8 cellular contexts compared by ENCODE assay signal in the genomic region with DNA sequence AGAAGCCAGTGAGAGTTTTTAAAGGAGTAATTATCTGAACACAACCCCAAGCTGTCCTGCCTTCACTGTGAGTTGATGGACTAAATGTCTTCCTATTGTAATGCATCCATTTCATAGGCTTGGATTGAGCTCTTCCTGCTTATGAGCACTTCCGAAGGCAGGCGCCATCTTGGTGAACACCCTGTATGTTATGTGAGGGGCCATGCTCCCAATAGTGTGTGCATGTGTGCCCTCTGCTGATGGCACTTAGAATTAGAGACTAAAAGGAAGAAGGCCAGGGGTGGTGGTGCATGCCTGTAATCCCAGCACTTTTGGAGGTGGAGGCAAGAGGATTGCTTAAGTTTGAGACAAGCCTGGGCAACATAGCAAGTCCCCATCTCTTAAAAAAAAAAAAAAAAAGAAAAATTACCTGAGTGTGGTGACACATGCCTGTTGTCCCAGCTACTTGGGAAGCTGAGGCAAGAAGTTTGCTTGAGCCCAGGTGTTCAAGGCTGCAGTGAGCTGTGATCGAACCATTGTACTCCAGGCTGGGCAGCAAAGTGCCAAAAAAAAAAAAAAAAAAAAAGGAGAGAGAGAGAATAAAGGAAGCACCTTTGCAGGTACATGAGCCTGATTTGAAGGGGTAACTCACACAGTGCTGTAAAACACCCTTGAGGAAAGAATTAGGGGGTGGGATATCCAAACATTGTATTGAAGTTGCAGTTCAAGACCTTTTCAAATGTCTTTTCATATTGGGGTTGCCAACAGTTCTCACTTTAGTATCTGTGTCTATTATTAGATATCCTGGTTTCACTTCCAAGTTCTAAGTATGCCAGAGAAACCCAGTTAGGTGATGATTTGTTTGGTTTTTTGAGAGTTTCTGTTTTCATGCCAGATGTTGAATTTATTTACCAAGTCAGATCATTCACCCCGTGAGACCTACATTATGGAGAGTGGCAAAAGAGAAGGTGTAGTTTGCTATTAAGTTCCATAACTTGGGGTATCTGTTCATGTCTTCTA.
DNase-seq lines count a peak whose midpoint lies in the region; ATAC-seq, FAIRE-seq and TF ChIP-seq lines count a peak whose summit lies in the region.

No MANE protein-coding gene starts in this region.

- TF ChIP-seq CTCF in Calu3 (IDR thresholded peaks at IDR 0.05; ENCODE audit: unreplicated experiment), result no peak
- TF ChIP-seq CTCF in endothelial cell of umbilical vein (IDR thresholded peaks at IDR 0.05; ENCODE audit: extremely low read depth in 1 of 2, insufficient read depth in 1 of 2, low read depth in 1 of 2, low read length in 2 of 2), result no peak

- CTCF ChIA-PET in Calu3 (lab: Charles Lee) (no interaction called here), endothelial cell of umbilical vein (lab: Charles Lee) (interaction anchor here (0.8 to 4.4 kb wide), 12 partner anchors 8 to 240 kb away, joined by 3 to 26 read pairs (median 5); no protein-coding TSS in a partner anchor)

- intact Hi-C loops in Calu3 (cut with micrococcal nuclease; ENCODE audit: unreplicated experiment), result loop anchor here (5.0 kb wide), 1 partner anchor 76 kb away; no protein-coding TSS in a partner anchor
- intact Hi-C loops in endothelial cell of umbilical vein (cut with micrococcal nuclease), result loop anchor here (1.0 kb wide), 1 partner anchor 78 kb away; no protein-coding TSS in a partner anchor

- H3K9me3 ChIP-seq in endothelial cell of umbilical vein (replicated peaks; ENCODE audit: control insufficient read depth, insufficient read depth, low read length), result no peaks in the 10 kb centered on the region
- no peaks in the 10 kb centered on the region for H3K9me3 ChIP-seq in subcutaneous abdominal adipose tissue (ENCODE audit: control insufficient read depth in 5 of 5, low read length in 5 of 5)

- H3K36me3 ChIP-seq in endothelial cell of umbilical vein (ENCODE audit: control insufficient read depth in 2 of 2, extremely low read depth in 1 of 2, insufficient read depth in 2 of 2, low read length in 2 of 2) (peaks cover 5 to 7% of the 10 kb centered on the region in 2 experiments), subcutaneous abdominal adipose tissue (ENCODE audit: control insufficient read depth in 5 of 5, insufficient read depth in 5 of 5, low read length in 5 of 5) (peaks cover 6 to 29% (median 18%) of the 10 kb centered on the region in 5 donors)

- peaks cover 40% of the 10 kb centered on the region for H3K4me1 ChIP-seq in endothelial cell of umbilical vein (ENCODE audit: control insufficient read depth, extremely low read depth, insufficient read depth, low read length)
- H3K4me1 ChIP-seq in subcutaneous abdominal adipose tissue (ENCODE audit: control insufficient read depth in 5 of 5, insufficient read depth in 5 of 5, low read length in 5 of 5), result peaks cover 6 to 58% (median 25%) of the 10 kb centered on the region in 5 donors

- H4K20me1 ChIP-seq in endothelial cell of umbilical vein (replicated peaks; ENCODE audit: control insufficient read depth, extremely low read depth, insufficient read depth, low read length), result peaks cover 6% of the 10 kb centered on the region

- H3K36me3 Mint-ChIP-seq in Calu3 (ENCODE audit: insufficient read depth, unreplicated experiment), result peaks cover 10% of the 10 kb centered on the region

- no peak overlapping the region for H3K27ac Mint-ChIP-seq in Calu3 (ENCODE audit: unreplicated experiment)

- H3K4me3 Mint-ChIP-seq in Calu3 (ENCODE audit: low read depth, unreplicated experiment), result peak overlapping the region; percentile 15

- DNase-seq in Calu3 (no peak), NOMO-1 treated with DMSO at 0.1 percent for 48 hours (lab: John Stamatoyannopoulos, UW; ENCODE audit: unreplicated experiment) (peak; percentile 68), endothelial cell of umbilical vein (ENCODE audit: low read depth, low spot score) (peak; percentile 26), HuH-7.5 (ENCODE audit: low spot score) (no peak), HTR-8/SVneo (ENCODE audit: insufficient read length, low spot score) (no peak)

- no peaks in the 10 kb centered on the region for H3K27me3 ChIP-seq in endothelial cell of umbilical vein (ENCODE audit: control insufficient read depth in 2 of 2, insufficient read depth in 2 of 2, low read length in 2 of 2)
- no peaks in the 10 kb centered on the region for H3K27me3 ChIP-seq in subcutaneous abdominal adipose tissue (ENCODE audit: control insufficient read depth in 5 of 5, insufficient read depth in 4 of 5, low read length in 5 of 5)

- peaks cover 31% of the 10 kb centered on the region for H3K4me1 Mint-ChIP-seq in Calu3 (ENCODE audit: low read depth, unreplicated experiment)

- no peak overlapping the region for H2AFZ ChIP-seq in endothelial cell of umbilical vein (ENCODE audit: low read depth, low read length)

- no peak for TF ChIP-seq POLR2A in endothelial cell of umbilical vein (IDR thresholded peaks at IDR 0.05; ENCODE audit: low read depth, low read length)

- H3K27me3 Mint-ChIP-seq in Calu3 (ENCODE audit: unreplicated experiment), result no peaks in the 10 kb centered on the region

- no peak overlapping the region for H3K27ac ChIP-seq in endothelial cell of umbilical vein (ENCODE audit: insufficient read depth, low read depth, low read length)
- peak overlapping the region; percentile 76 for H3K27ac ChIP-seq in subcutaneous abdominal adipose tissue (ENCODE audit: low read depth, low read length)

- H3K79me2 ChIP-seq in endothelial cell of umbilical vein (ENCODE audit: control insufficient read depth, insufficient read depth, low read length), result peaks cover 98% of the 10 kb centered on the region

- no peaks in the 10 kb centered on the region for H3K9me1 ChIP-seq in endothelial cell of umbilical vein (replicated peaks; ENCODE audit: control insufficient read depth, extremely low read depth, insufficient read depth, low read length)

- dilution Hi-C loops in endothelial cell of umbilical vein (cut with MboI; ENCODE audit: extremely low pct_ligation_motif_present, low sequenced_read_pairs), result no loop called here

- BruUV-seq in Calu3 (replicated peaks; lab: Mats Ljungman, UMichigan), result no TSS peak
- BruUV-seq in endothelial cell of umbilical vein (replicated peaks; lab: Mats Ljungman, UMichigan), result no TSS peak

- H3K4me2 ChIP-seq in endothelial cell of umbilical vein (ENCODE audit: insufficient read depth, low read length), result peak overlapping the region; percentile 31

- ATAC-seq in GM18870 (IDR thresholded peaks at IDR 0.05; ENCODE audit: unreplicated experiment) (peak; percentile 51), HG03045 (IDR thresholded peaks at IDR 0.05; ENCODE audit: unreplicated experiment) (peak; percentile 30)

- H3K9ac ChIP-seq in endothelial cell of umbilical vein (replicated peaks; ENCODE audit: extremely low read depth, insufficient read depth, low read length) (no peak overlapping the region), subcutaneous abdominal adipose tissue (ENCODE audit: low read length in 5 of 5) (no peak overlapping the region)

- POLR2A ChIA-PET in endothelial cell of umbilical vein (lab: Charles Lee), result interaction anchor here (0.7 kb wide), 1 partner anchor 67 kb away, joined by 11 read pairs; no protein-coding TSS in a partner anchor

- H3K4me3 ChIP-seq in endothelial cell of umbilical vein (replicated peaks in 1 of 3; ENCODE audit: insufficient read depth in 1 of 3, low read depth in 1 of 3, low read length in 3 of 3) (no peak overlapping the region), subcutaneous abdominal adipose tissue (ENCODE audit: low read depth in 1 of 5, low read length in 5 of 5) (no peak overlapping the region)

- FAIRE-seq in endothelial cell of umbilical vein (lab: Jason Lieb, UNC) (peak; percentile 52), HTR-8/SVneo (lab: Jason Lieb, UNC) (no peak)

- peaks cover 2% of the 10 kb centered on the region for H3K9me3 Mint-ChIP-seq in Calu3 (ENCODE audit: low read depth, unreplicated experiment)

TF ChIP-seq in endothelial cell of umbilical vein, 7 proteins besides CTCF, POLR2A, EP300 and RAD21:
- TF ChIP-seq FOS (IDR thresholded peaks at IDR 0.05; ENCODE audit: borderline replicate concordance, insufficient read depth, low read length) (no peak), GATA2 (IDR thresholded peaks at IDR 0.05; ENCODE audit: insufficient read depth, insufficient read length, low read depth, low read length) (no peak), MAX (IDR thresholded peaks at IDR 0.05; ENCODE audit: insufficient read depth, insufficient read length) (no peak), JUN (IDR thresholded peaks at IDR 0.05; ENCODE audit: borderline replicate concordance, insufficient read depth, insufficient read length, low read depth) (no peak), EZH2 (IDR thresholded peaks at IDR 0.05; ENCODE audit: borderline replicate concordance, low read depth, low read length, severe bottlenecking) (no peak), POLR2AphosphoS5 (IDR thresholded peaks at IDR 0.05; ENCODE audit: insufficient read depth, low read depth, low read length) (no peak), MYC (IDR thresholded peaks at IDR 0.05; ENCODE audit: low read depth, low read length) (no peak)

Comparison
In these comparisons a context has a peak if more than half of its experiments do, and no peak if none do; other contexts are left out.
1. DNase-seq: peak in NOMO-1 treated with DMSO at 0.1 percent for 48 hours (single experiment) and endothelial cell of umbilical vein (single experiment); none in Calu3 (single experiment), HuH-7.5 (single experiment) and HTR-8/SVneo (single experiment).